ENCODE assay signal across 26 cellular contexts in the genomic region with DNA sequence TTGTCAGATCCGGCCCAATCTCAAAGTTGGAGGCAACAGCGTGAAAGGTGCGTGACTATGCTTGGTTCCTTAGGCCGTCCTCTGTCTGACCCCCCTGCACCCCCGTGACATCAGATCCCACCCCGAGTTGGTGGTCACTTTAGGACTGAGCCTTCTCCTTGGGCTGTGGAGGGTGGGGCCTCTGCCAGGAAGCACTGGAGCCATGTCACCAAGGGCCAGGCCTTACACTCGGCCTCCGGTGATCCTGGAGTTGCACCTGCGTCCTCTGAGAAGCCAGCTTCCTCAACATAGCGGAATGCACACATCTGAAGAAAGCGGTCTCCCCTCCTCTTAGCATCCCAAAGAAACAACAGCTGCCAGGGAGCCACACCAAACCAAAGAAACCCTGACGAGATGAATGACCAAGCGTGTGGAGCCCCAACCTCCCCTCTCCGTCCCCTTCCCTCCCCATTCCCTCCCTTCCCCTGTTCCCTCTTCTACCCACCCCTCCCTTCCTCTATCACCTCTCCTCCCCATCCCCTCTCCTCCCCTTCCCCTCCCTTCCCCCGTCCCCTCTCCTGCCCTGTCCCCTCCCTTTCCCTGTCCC.
"Had no signal": no experiment of that assay in that cellular context is flagged by ENCODE, and none has a peak within 500 bp of the region (broad histone marks: within the 10 kb centered on the region; RNA-seq: fewer than 3 reads in every experiment).

No MANE protein-coding gene starts in this region.

- ATAC-seq: Panc1, PC-3, T-cell had no signal

- H3K4me2 ChIP-seq: SK-N-SH had no signal

- H3K27me3 ChIP-seq: MG63 had no signal

- FAIRE-seq: HTR-8/SVneo had no signal

- H3K27ac ChIP-seq: HL-60, RWPE1 had no signal

- DNase-seq: Karpas-422, KG1, MG63, NCI-H1092, NCI-H1105 treated with DMSO at 0.1 percent for 48 hours, NCI-H1417 treated with DMSO at 0.1 percent for 48 hours, NCI-H146, NCI-H1694 treated with DMSO at 0.1 percent for 48 hours, NCI-H1930, NCI-H2081, NCI-H2171, NCI-H226, NCI-H446, NCI-H510A, NCI-H524 treated with DMSO at 0.1 percent for 48 hours, NCI-H69, NCI-H774, PC-3, SHP77, SK-N-SH, SW 1271, T-cell had no signal

- H3K36me3 ChIP-seq: MG63 had no signal

- H3K4me3 ChIP-seq: MG63 had no signal

- H3K9ac ChIP-seq: SK-N-SH had no signal

- H3K9me3 ChIP-seq: MG63, SK-N-SH had no signal
